ENCODE assay signal across 25 cellular contexts in the genomic region with DNA sequence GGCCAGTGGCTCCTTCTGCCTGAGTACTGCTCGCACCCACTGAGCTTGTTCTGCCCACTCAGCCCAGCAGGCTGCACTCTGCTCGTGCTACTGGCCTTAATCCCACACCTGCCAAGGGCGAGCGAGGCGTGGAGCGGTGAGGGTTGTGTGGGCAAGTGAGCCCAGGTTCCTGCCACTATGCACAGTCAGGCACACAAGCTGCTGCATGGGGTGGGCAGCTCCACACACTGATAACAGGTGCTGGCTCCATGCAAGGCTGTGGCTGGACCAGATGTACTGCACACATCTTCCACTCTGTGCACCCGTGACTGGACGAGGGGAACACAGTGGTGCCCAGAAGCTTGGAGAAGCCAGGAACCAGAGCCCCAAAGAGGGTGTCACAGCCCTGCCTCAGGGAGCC.
"Had no signal": no experiment of that assay in that cellular context is flagged by ENCODE, and none has a peak within 500 bp of the region (broad histone marks: within the 10 kb centered on the region; RNA-seq: fewer than 3 reads in every experiment).

No MANE protein-coding gene starts in this region.

- H3K4me1 ChIP-seq: colonic mucosa had no signal

- H3K4me2 ChIP-seq: hepatocyte had no signal

- H3K27ac ChIP-seq: colonic mucosa, dorsolateral prefrontal cortex, gastrocnemius medialis, hepatocyte, pancreas, prostate gland, thoracic aorta, vagina had no signal

- ATAC-seq: activated CD4-positive, alpha-beta T cell treated with anti-CD3 and anti-CD28 coated beads for 36 hours; activated CD8-positive, alpha-beta memory T cell treated with anti-CD3 and anti-CD28 coated beads, Interleukin-2, amount 10 ng/mL, durations not matched to agents 7 days and 5 days; activated CD8-positive, alpha-beta T cell treated with anti-CD3 and anti-CD28 coated beads, Interleukin-2, amount 10 ng/mL, durations not matched to agents 7 days and 5 days; gastrocnemius medialis; left cardiac atrium; naive thymus-derived CD4-positive, alpha-beta T cell; pancreas had no signal

- H3K9me3 ChIP-seq: colonic mucosa, gastrocnemius medialis, pancreas, prostate gland, thoracic aorta, vagina had no signal

- DNase-seq: activated CD4-positive, alpha-beta T cell treated with anti-CD3 and anti-CD28 coated beads for 36 hours; activated CD4-positive, CD25-positive, alpha-beta regulatory T cell; activated CD8-positive, alpha-beta memory T cell treated with anti-CD3 and anti-CD28 coated beads, Interleukin-2, amount 10 ng/mL, durations not matched to agents 7 days and 5 days; activated CD8-positive, alpha-beta T cell treated with anti-CD3 and anti-CD28 coated beads, Interleukin-2, amount 10 ng/mL, durations not matched to agents 7 days and 5 days; activated effector memory CD4-positive, alpha-beta T cell treated with Interleukin-2 at 50 U/mL for 16 hours; activated naive CD4-positive, alpha-beta T cell treated with Interleukin-2 at 50 U/mL for 16 hours; anterior cingulate cortex; colonic mucosa; effector memory CD4-positive, alpha-beta T cell; islet precursor cell; left cardiac atrium; midbrain; naive thymus-derived CD4-positive, alpha-beta T cell; nucleus accumbens; retina; stimulated activated naive CD4-positive, alpha-beta T cell treated with Interleukin-2 at 50 U/mL for 16 hours; T-helper 1 cell had no signal

- H3K27me3 ChIP-seq: colonic mucosa, dorsolateral prefrontal cortex, gastrocnemius medialis, hepatocyte, pancreas, vagina had no signal

- H3K4me3 ChIP-seq: colonic mucosa, dorsolateral prefrontal cortex, gastrocnemius medialis, hepatocyte, pancreas, prostate gland, thoracic aorta, vagina had no signal

- FAIRE-seq: bronchial epithelial cell, pancreas had no signal

- H3K36me3 ChIP-seq: colonic mucosa, gastrocnemius medialis, pancreas, prostate gland, thoracic aorta, vagina had no signal

- H3K79me2 ChIP-seq: hepatocyte had no signal

- H2AFZ ChIP-seq: hepatocyte had no signal
